10 cellular contexts compared by ENCODE assay signal in genomic region chr22:48097723-48098122, GRCh38.
DNase-seq lines count a peak whose midpoint lies in the region; ATAC-seq lines count a peak whose summit lies in the region.
"Had no signal": no experiment of that assay in that cellular context is flagged by ENCODE, and none has a peak within 500 bp of the region (broad histone marks: within the 10 kb centered on the region; RNA-seq: fewer than 3 reads in every experiment).

No MANE protein-coding gene starts in this region.

- no peak overlapping the region for H3K4me3 Mint-ChIP-seq in activated T-cell treated with anti-CD3 and anti-CD28 coated beads, Interleukin-2, amount 50 U/mL, for 24 hours
- H3K4me3 Mint-ChIP-seq in stimulated activated memory B cell treated with anti-CD40 and anti-IgM and Interleukin-4, amounts not matched to agents 10 μg/mL and 1 μg/mL and 100 μg/mL, for 72 hours = peak overlapping the region; percentile 32
- H3K4me3 Mint-ChIP-seq: mesothelial cell of epicardium had no signal

- H3K9me3 Mint-ChIP-seq in activated T-cell treated with anti-CD3 and anti-CD28 coated beads, Interleukin-2, amount 50 U/mL, for 24 hours = no peaks in the 10 kb centered on the region
- H3K9me3 Mint-ChIP-seq in stimulated activated memory B cell treated with anti-CD40 and anti-IgM and Interleukin-4, amounts not matched to agents 10 μg/mL and 1 μg/mL and 100 μg/mL, for 72 hours = peaks cover under 1% of the 10 kb centered on the region
- H3K9me3 Mint-ChIP-seq: mesothelial cell of epicardium had no signal

- ATAC-seq in GM21737 (IDR thresholded peaks at IDR 0.05; ENCODE audit: unreplicated experiment) = peak; percentile 18
- no peak for ATAC-seq in stimulated activated memory B cell treated with anti-CD40 and anti-IgM and Interleukin-4, amounts not matched to agents 10 μg/mL and 1 μg/mL and 100 μg/mL, for 72 hours

- peaks cover 25% of the 10 kb centered on the region for H3K4me1 Mint-ChIP-seq in activated T-cell treated with anti-CD3 and anti-CD28 coated beads, Interleukin-2, amount 50 U/mL, for 24 hours (ENCODE audit: low read depth)
- peaks cover 61% of the 10 kb centered on the region for H3K4me1 Mint-ChIP-seq in stimulated activated memory B cell treated with anti-CD40 and anti-IgM and Interleukin-4, amounts not matched to agents 10 μg/mL and 1 μg/mL and 100 μg/mL, for 72 hours

- peak overlapping the region; percentile 44 for H3K27ac Mint-ChIP-seq in activated T-cell treated with anti-CD3 and anti-CD28 coated beads, Interleukin-2, amount 50 U/mL, for 24 hours
- H3K27ac Mint-ChIP-seq in stimulated activated memory B cell treated with anti-CD40 and anti-IgM and Interleukin-4, amounts not matched to agents 10 μg/mL and 1 μg/mL and 100 μg/mL, for 72 hours = peak overlapping the region; percentile 71
- H3K27ac Mint-ChIP-seq: mesothelial cell of epicardium had no signal

- H3K4me3 ChIP-seq in Jurkat, Clone E6-1 (ENCODE audit: low read length) = no peak overlapping the region; the same call in 1 of the 2 replicates

- peak; percentile 25 for DNase-seq in activated T-cell treated with anti-CD3 and anti-CD28 coated beads, Interleukin-2, amount 50 U/mL, for 24 hours
- DNase-seq in activated T-cell treated with anti-CD3 and anti-CD28 coated beads for 4 hours (no peak), superior temporal gyrus (ENCODE audit: extremely low spot score) (no peak), middle frontal gyrus (ENCODE audit: extremely low spot score, low spot score) (no peak), dedifferentiated amniotic fluid mesenchymal stem cell (ENCODE audit: extremely low spot score) (no peak)
- DNase-seq in Jurkat, Clone E6-1 (ENCODE audit: low read depth, low spot score) = peak; percentile 21
- DNase-seq: NCI-H1105 had no signal

- no peaks in the 10 kb centered on the region for H3K36me3 Mint-ChIP-seq in activated T-cell treated with anti-CD3 and anti-CD28 coated beads, Interleukin-2, amount 50 U/mL, for 24 hours (ENCODE audit: low read depth)
- peaks cover 1% of the 10 kb centered on the region for H3K36me3 Mint-ChIP-seq in stimulated activated memory B cell treated with anti-CD40 and anti-IgM and Interleukin-4, amounts not matched to agents 10 μg/mL and 1 μg/mL and 100 μg/mL, for 72 hours
- H3K36me3 Mint-ChIP-seq: mesothelial cell of epicardium had no signal

- no peaks in the 10 kb centered on the region for H3K27me3 Mint-ChIP-seq in activated T-cell treated with anti-CD3 and anti-CD28 coated beads, Interleukin-2, amount 50 U/mL, for 24 hours
- peaks cover 3% of the 10 kb centered on the region for H3K27me3 Mint-ChIP-seq in stimulated activated memory B cell treated with anti-CD40 and anti-IgM and Interleukin-4, amounts not matched to agents 10 μg/mL and 1 μg/mL and 100 μg/mL, for 72 hours

Comparison
In these comparisons a context has a peak if more than half of its experiments do, and no peak if none do; other contexts are left out.
1. DNase-seq: peak in activated T-cell treated with anti-CD3 and anti-CD28 coated beads, Interleukin-2, amount 50 U/mL, for 24 hours (single experiment) and Jurkat, Clone E6-1 (single experiment); none in activated T-cell treated with anti-CD3 and anti-CD28 coated beads for 4 hours (single experiment), superior temporal gyrus (single experiment), middle frontal gyrus (single experiment) and dedifferentiated amniotic fluid mesenchymal stem cell (single experiment).